ENCODE assay signal across 12 cellular contexts in genomic region chr13:27790523-27790922, GRCh38. TPM values are rescaled to one million over a fixed set of nuclear protein-coding genes. Genes with fewer than 3 reads are reported as not detected.
DNase-seq lines count a peak whose midpoint lies in the region; ATAC-seq, FAIRE-seq and TF ChIP-seq lines count a peak whose summit lies in the region.
"Had no signal": no experiment of that assay in that cellular context is flagged by ENCODE, and none has a peak within 500 bp of the region (broad histone marks: within the 10 kb centered on the region; RNA-seq: fewer than 3 reads in every experiment).

No MANE protein-coding gene starts in this region.

- peaks cover 7 to 56% of the 10 kb centered on the region in 2 experiments for H3K27me3 ChIP-seq in HepG2 (ENCODE audit: control insufficient read depth in 1 of 2, insufficient read depth in 2 of 2, low read length in 2 of 2)
- H3K27me3 ChIP-seq in right lobe of liver: peaks cover 20 to 60% of the 10 kb centered on the region in 2 donors
- H3K27me3 ChIP-seq in keratinocyte (ENCODE audit: control insufficient read depth, extremely low read depth, insufficient read depth, low read length): peaks cover 86% of the 10 kb centered on the region

- TF ChIP-seq CTCF in HepG2 (CRISPR knock-in tag; IDR thresholded peaks at IDR 0.05) (no peak), right lobe of liver (IDR thresholded peaks at IDR 0.05) (no peak), keratinocyte (optimal IDR thresholded peaks at IDR 0.05 in 1 of 3, IDR thresholded peaks at IDR 0.05 in 1 of 3, conservative IDR thresholded peaks at IDR 0.05 in 1 of 3; ENCODE audit: extremely low read depth in 1 of 3, insufficient read depth in 2 of 3, low read length in 3 of 3) (no peak)

- in situ Hi-C loops in HepG2 (cut with HindIII; ENCODE audit: extremely low pct_ligation_motif_present, low pct_unique_long_range_greater_than_20kb): no loop called here

- dilution Hi-C loops in keratinocyte (cut with MboI; ENCODE audit: extremely low pct_ligation_motif_present, low sequenced_read_pairs): no loop called here

- TF ChIP-seq POLR2A in HepG2 (IDR thresholded peaks at IDR 0.05; ENCODE audit: insufficient read depth in 1 of 2, low read depth in 2 of 2, low read length in 2 of 2): no peak
- no peak for TF ChIP-seq POLR2A in right lobe of liver (IDR thresholded peaks at IDR 0.05)

- no peaks in the 10 kb centered on the region for H3K9me3 Mint-ChIP-seq in activated CD4-positive, alpha-beta memory T cell treated with anti-CD3 and anti-CD28 coated beads for 36 hours

- H3K9me3 ChIP-seq in HepG2 (ENCODE audit: low read length) (no peaks in the 10 kb centered on the region), right lobe of liver (no peaks in the 10 kb centered on the region), keratinocyte (ENCODE audit: control insufficient read depth, low read depth, low read length) (no peaks in the 10 kb centered on the region)
- H3K9me3 ChIP-seq: HAP-1 had no signal

- H3K9ac ChIP-seq in HepG2 (ENCODE audit: insufficient read depth, low read depth, low read length): no peak overlapping the region
- H3K9ac ChIP-seq in keratinocyte (ENCODE audit: control insufficient read depth, extremely low read depth, insufficient read depth, low read length): no peak overlapping the region

- H2AFZ ChIP-seq in HepG2 (ENCODE audit: low read length) (no peak overlapping the region), keratinocyte (ENCODE audit: control insufficient read depth, low read length) (no peak overlapping the region)

- H3K4me1 ChIP-seq in HepG2 (ENCODE audit: insufficient read depth, low read length): peaks cover 27% of the 10 kb centered on the region
- H3K4me1 ChIP-seq in right lobe of liver: peaks cover 0 to 24% (median 4%) of the 10 kb centered on the region in 4 donors
- H3K4me1 ChIP-seq in keratinocyte (ENCODE audit: control insufficient read depth, extremely low read depth, insufficient read depth, low read length): no peaks in the 10 kb centered on the region
- peaks cover 5% of the 10 kb centered on the region for H3K4me1 ChIP-seq in urinary bladder (ENCODE audit: insufficient read depth)
- H3K4me1 ChIP-seq: HAP-1 had no signal

- CTCF ChIA-PET in HepG2 (lab: Yijun Ruan, JAX; ENCODE audit: low intra/inter-chr PET ratio, low total read pairs): no interaction called here
- CTCF ChIA-PET in activated CD4-positive, alpha-beta memory T cell treated with anti-CD3 and anti-CD28 coated beads for 36 hours (lab: Charles Lee): interaction anchor here (1.0 to 2.6 kb wide), 3 partner anchors 36 to 257 kb away, joined by 3 to 10 read pairs (median 4); no protein-coding TSS in a partner anchor

- H3K4me2 ChIP-seq in HepG2 (ENCODE audit: low read depth, low read length): peak overlapping the region; percentile 64
- peak overlapping the region; percentile 68 for H3K4me2 ChIP-seq in keratinocyte (ENCODE audit: control insufficient read depth, extremely low read depth, insufficient read depth, low read depth, low read length)

- H3K4me3 Mint-ChIP-seq in activated CD4-positive, alpha-beta memory T cell treated with anti-CD3 and anti-CD28 coated beads for 36 hours: peak overlapping the region; percentile 66

- POLR2A ChIA-PET in HepG2 (lab: Yijun Ruan, JAX): interaction anchor here (0.6 kb wide), 1 partner anchor 170 kb away, joined by 4 read pairs; no protein-coding TSS in a partner anchor
- POLR2A ChIA-PET in activated CD4-positive, alpha-beta memory T cell treated with anti-CD3 and anti-CD28 coated beads for 36 hours (lab: Charles Lee): no interaction called here

- no peaks in the 10 kb centered on the region for H4K20me1 ChIP-seq in HepG2 (ENCODE audit: insufficient read depth, low read length)
- H4K20me1 ChIP-seq in keratinocyte (ENCODE audit: control insufficient read depth, extremely low read depth, insufficient read depth, low read length): peaks cover 5% of the 10 kb centered on the region

- H3K4me3 ChIP-seq in HepG2 (replicated peaks in 1 of 3; ENCODE audit: insufficient read depth in 1 of 3, low read depth in 2 of 3, low read length in 3 of 3) (peak overlapping the region; percentile 16 to 51 (median 38); a peak in 4 of 6 replicates), right lobe of liver (no peak overlapping the region), keratinocyte (ENCODE audit: control insufficient read depth in 2 of 3, extremely low read depth in 1 of 3, insufficient read depth in 2 of 3, low read depth in 1 of 3, low read length in 3 of 3) (no peak overlapping the region), urinary bladder (ENCODE audit: low read depth, low read length) (peak overlapping the region; percentile 7)
- H3K4me3 ChIP-seq: HAP-1 had no signal

- H3K36me3 Mint-ChIP-seq in activated CD4-positive, alpha-beta memory T cell treated with anti-CD3 and anti-CD28 coated beads for 36 hours: peaks cover 4% of the 10 kb centered on the region

- FAIRE-seq in HepG2 (lab: Jason Lieb, UNC): no peak
- FAIRE-seq in keratinocyte (lab: Jason Lieb, UNC): no peak

- H3K27me3 Mint-ChIP-seq in activated CD4-positive, alpha-beta memory T cell treated with anti-CD3 and anti-CD28 coated beads for 36 hours: peaks cover 67% of the 10 kb centered on the region

- ATAC-seq in HepG2 (no peak), right lobe of liver (no peak), GM18868 (IDR thresholded peaks at IDR 0.05; ENCODE audit: unreplicated experiment) (no peak), HG02885 (IDR thresholded peaks at IDR 0.05; ENCODE audit: poor library complexity, unreplicated experiment) (no peak)

- H3K9me1 ChIP-seq in keratinocyte (ENCODE audit: control insufficient read depth, extremely low read depth, insufficient read depth, low read length): no peaks in the 10 kb centered on the region

- H3K27ac Mint-ChIP-seq in activated CD4-positive, alpha-beta memory T cell treated with anti-CD3 and anti-CD28 coated beads for 36 hours: no peak overlapping the region

- H3K27ac ChIP-seq in HepG2 (ENCODE audit: extremely low read length, insufficient read depth, low read length) (no peak overlapping the region), right lobe of liver (no peak overlapping the region), keratinocyte (ENCODE audit: control insufficient read depth, insufficient read depth, low read length) (no peak overlapping the region), urinary bladder (ENCODE audit: low read depth) (no peak overlapping the region)

- H3K36me3 ChIP-seq in HepG2 (replicated peaks in 1 of 2; ENCODE audit: control insufficient read depth in 1 of 2, insufficient read depth in 2 of 2, low read length in 2 of 2) (no peaks in the 10 kb centered on the region), right lobe of liver (no peaks in the 10 kb centered on the region), keratinocyte (ENCODE audit: control insufficient read depth in 2 of 2, extremely low read depth in 1 of 2, insufficient read depth in 2 of 2, low read length in 2 of 2) (no peaks in the 10 kb centered on the region), urinary bladder (ENCODE audit: insufficient read depth) (no peaks in the 10 kb centered on the region)
- H3K36me3 ChIP-seq: HAP-1 had no signal

- no peak for DNase-seq in HepG2 (ENCODE audit: low spot score)
- DNase-seq in right lobe of liver: no peak
- DNase-seq in activated CD4-positive, alpha-beta memory T cell treated with anti-CD3 and anti-CD28 coated beads for 36 hours: no peak
- DNase-seq in keratinocyte (ENCODE audit: low read depth, low spot score): no peak
- DNase-seq in NCI-H2171 treated with DMSO at 0.1 percent for 48 hours (lab: John Stamatoyannopoulos, UW): no peak
- DNase-seq: activated CD4-positive, alpha-beta T cell treated with anti-CD3 and anti-CD28 coated beads for 48 hours; NCI-H1092 had no signal

- no peak for TF ChIP-seq RAD21 in HepG2 (CRISPR knock-in tag; IDR thresholded peaks at IDR 0.05)

- 4% methylated on average over 15 of the region's 23 CpGs for WGBS in HepG2 (ENCODE audit: low lambda C conversion rate)
- WGBS in right lobe of liver (ENCODE audit: insufficient coverage, low coverage, low lambda C conversion rate, missing lambda C conversion rate): 1% methylated on average over 15 of the region's 23 CpGs
- 3% methylated on average over 23 of the region's 23 CpGs for WGBS in urinary bladder

- BruUV-seq in HepG2 (replicated peaks; lab: Mats Ljungman, UMichigan): no TSS peak

- intact Hi-C loops in HepG2 (cut with micrococcal nuclease; ENCODE audit: unreplicated experiment) (no loop called here), right lobe of liver (cut with DNase I) (no loop called here)
- intact Hi-C loops in activated CD4-positive, alpha-beta memory T cell treated with anti-CD3 and anti-CD28 coated beads for 36 hours (cut with micrococcal nuclease): loop anchor here (5.0 kb wide), 2 partner anchors 132 to 187 kb away; no protein-coding TSS in a partner anchor

- H3K4me1 Mint-ChIP-seq in activated CD4-positive, alpha-beta memory T cell treated with anti-CD3 and anti-CD28 coated beads for 36 hours (ENCODE audit: low read depth): peaks cover 36% of the 10 kb centered on the region

- no peak for TF ChIP-seq EP300 in HepG2 (IDR thresholded peaks at IDR 0.05; ENCODE audit: low read depth in 2 of 2, low read length in 2 of 2)
- no peak for TF ChIP-seq EP300 in HepG2 (CRISPR knock-in tag; IDR thresholded peaks at IDR 0.05; ENCODE audit: borderline replicate concordance)

- H3K79me2 ChIP-seq in HepG2 (ENCODE audit: insufficient read depth, low read length): no peaks in the 10 kb centered on the region
- no peaks in the 10 kb centered on the region for H3K79me2 ChIP-seq in keratinocyte (ENCODE audit: control insufficient read depth, insufficient read depth, low read length)

RNA-seq across cellular contexts. Expression of gene GSX1, which starts 1.8 kb away (rescaled TPM):
- not detected in 2 replicates for total RNA-seq in HepG2 (2016; rRNA removed; fragmentation: Illumina TruSeq; extraction: Trizol)
- not detected in 2 replicates for total RNA-seq in HepG2 (2016; cell fraction: cytosol; rRNA removed; fragmentation: Illumina TruSeq; extraction: Trizol; ENCODE audit: low read depth)
- total RNA-seq in HepG2 (2016; cell fraction: insoluble cytoplasmic fraction; rRNA removed; fragmentation: Illumina TruSeq; extraction: Trizol): not detected in 2 replicates
- total RNA-seq in HepG2 (2016; cell fraction: membrane; rRNA removed; fragmentation: Illumina TruSeq; extraction: Trizol): not detected in 2 replicates
- not detected in 2 replicates for total RNA-seq in HepG2 (2016; cell fraction: nucleus; rRNA removed; fragmentation: Illumina TruSeq; extraction: Trizol)
- not detected in 2 replicates for polyA plus RNA-seq in HepG2 (2011; rRNA removed)
- polyA plus RNA-seq in HepG2 (2011; cell fraction: cytosol; rRNA removed): not detected in 2 replicates
- not detected in 2 replicates for polyA plus RNA-seq in HepG2 (2011; cell fraction: nucleus; rRNA removed)
- polyA plus RNA-seq in HepG2 (2012): not detected in 2 replicates
- polyA plus RNA-seq in HepG2 (2016; cell fraction: cytosol; fragmentation: Illumina TruSeq; extraction: Trizol; ENCODE audit: low read depth): not detected in 2 replicates
- not detected in 2 replicates for polyA plus RNA-seq in HepG2 (2016; cell fraction: insoluble cytoplasmic fraction; fragmentation: Illumina TruSeq; extraction: Trizol; ENCODE audit: low read depth)
- polyA plus RNA-seq in HepG2 (2016; cell fraction: membrane; fragmentation: Illumina TruSeq; extraction: Trizol; ENCODE audit: low read depth): not detected in 2 replicates
- polyA plus RNA-seq in HepG2 (2016; cell fraction: nucleus; fragmentation: Illumina TruSeq; extraction: Trizol; ENCODE audit: insufficient read depth, low read depth): not detected in 2 replicates
- polyA minus RNA-seq in HepG2 (2011; rRNA and poly(A)+ RNA removed; ENCODE audit: low replicate concordance): not detected in 2 replicates
- polyA minus RNA-seq in HepG2 (2011; cell fraction: cytosol; rRNA and poly(A)+ RNA removed): not detected in 2 replicates
- polyA minus RNA-seq in HepG2 (2011; cell fraction: nucleus; rRNA and poly(A)+ RNA removed): not detected in 2 replicates
- total RNA-seq in right lobe of liver: not detected
- total RNA-seq in activated CD4-positive, alpha-beta memory T cell treated with anti-CD3 and anti-CD28 coated beads for 36 hours: not detected
- not detected in 3 replicates for polyA plus RNA-seq in keratinocyte
- polyA plus RNA-seq in keratinocyte (2011; ENCODE audit: low read depth): not detected
- not detected in 2 replicates for polyA plus RNA-seq in keratinocyte (2011; cell fraction: cytosol; rRNA removed)
- polyA plus RNA-seq in keratinocyte (2011; cell fraction: nucleus; rRNA removed): not detected in 2 replicates
- polyA plus RNA-seq in keratinocyte (2012; ENCODE audit: low replicate concordance): not detected in 2 replicates
- not detected in 3 replicates for polyA minus RNA-seq in keratinocyte
- not detected for polyA minus RNA-seq in keratinocyte (2011; cell fraction: cytosol; rRNA and poly(A)+ RNA removed)
- not detected in 2 replicates for polyA minus RNA-seq in keratinocyte (2011; cell fraction: nucleus; rRNA and poly(A)+ RNA removed)
- total RNA-seq in urinary bladder: not detected
- polyA plus RNA-seq in urinary bladder: not detected
- total RNA-seq: Daoy had no signal

Comparison
In these comparisons a context has a peak if more than half of its experiments do, and no peak if none do; other contexts are left out.
1. H3K4me3 ChIP-seq: peak in HepG2 (3 of 3) and urinary bladder (single experiment); none in right lobe of liver (0 of 3) and keratinocyte (0 of 3).